24 cellular contexts compared by ENCODE assay signal in genomic region chr12:131617179-131617578, GRCh38.
DNase-seq lines count a peak whose midpoint lies in the region; ATAC-seq, FAIRE-seq and TF ChIP-seq lines count a peak whose summit lies in the region.
"Had no signal": no experiment of that assay in that cellular context is flagged by ENCODE, and none has a peak within 500 bp of the region (broad histone marks: within the 10 kb centered on the region; RNA-seq: fewer than 3 reads in every experiment).

No MANE protein-coding gene starts in this region.

- H3K23ac ChIP-seq in H1 (ENCODE audit: insufficient read length): no peak overlapping the region
- no peak overlapping the region for H3K23ac ChIP-seq in neuronal stem cell (ENCODE audit: low read depth, low read length, poor library complexity)

- H3K9me3 ChIP-seq in K562 (replicated peaks; ENCODE audit: control insufficient read depth, insufficient read depth, low read depth, low read length) (no peaks in the 10 kb centered on the region; the same call in 1 of the 2 replicates), H1 (ENCODE audit: insufficient read depth in 2 of 2, low read depth in 1 of 2, low read length in 1 of 2) (no peaks in the 10 kb centered on the region), neuronal stem cell (replicated peaks in 1 of 2; ENCODE audit: control insufficient read depth in 2 of 2, insufficient read depth in 1 of 2, low read depth in 1 of 2, low read length in 2 of 2) (peaks cover 0 to 2% of the 10 kb centered on the region in 2 donors)
- H3K9me3 ChIP-seq: A549; BE2C; BLaER1 treated with 17β-estradiol and CSF1 and Interleukin-3, amounts not matched to agents 10 nM and 100 nM had no signal

- H3K4me2 ChIP-seq in K562 (ENCODE audit: insufficient read depth, low read length) (no peak overlapping the region), H1 (ENCODE audit: insufficient read depth in 1 of 2, low read depth in 2 of 2, low read length in 2 of 2) (no peak overlapping the region), neuronal stem cell (ENCODE audit: insufficient read depth, low read length, poor library complexity, severe bottlenecking) (no peak overlapping the region)
- H3K4me2 ChIP-seq: A549; BLaER1 treated with 17β-estradiol and CSF1 and Interleukin-3, amounts not matched to agents 10 nM and 100 nM had no signal

- CTCF ChIA-PET in K562 (lab: Yijun Ruan, JAX; ENCODE audit: low intra/inter-chr PET ratio): no interaction called here
- CTCF ChIA-PET in H1 (lab: Charles Lee; ENCODE audit: partially characterized antibody): no interaction called here

- peaks cover 6 to 50% of the 10 kb centered on the region in 2 experiments; a peak in 4 of 5 replicates for H3K4me1 ChIP-seq in K562 (replicated peaks in 1 of 2; ENCODE audit: control insufficient read depth in 2 of 2, insufficient read depth in 2 of 2, low read length in 2 of 2)
- H3K4me1 ChIP-seq in H1 (replicated peaks in 1 of 4; ENCODE audit: control insufficient read depth in 3 of 4, insufficient read depth in 4 of 4, low read length in 3 of 4): peaks cover 8 to 20% (median 14%) of the 10 kb centered on the region in 4 experiments
- H3K4me1 ChIP-seq in neuronal stem cell (ENCODE audit: control insufficient read depth in 2 of 2, insufficient read depth in 1 of 2, low read depth in 1 of 2, low read length in 2 of 2): peaks cover 11 to 30% of the 10 kb centered on the region in 2 donors
- H3K4me1 ChIP-seq: A549, BE2C had no signal

- H3K14ac ChIP-seq in H1 (ENCODE audit: insufficient read length): no peak overlapping the region
- no peak overlapping the region for H3K14ac ChIP-seq in neuronal stem cell (ENCODE audit: low read length)

- H3K79me2 ChIP-seq in K562 (ENCODE audit: control insufficient read depth, insufficient read depth, low read length) (no peaks in the 10 kb centered on the region), H1 (ENCODE audit: control insufficient read depth in 1 of 2, insufficient read depth in 2 of 2, low read length in 2 of 2) (no peaks in the 10 kb centered on the region)

- H2AK5ac ChIP-seq in H1 (ENCODE audit: low read depth, low read length) (no peak overlapping the region), neuronal stem cell (ENCODE audit: low read depth, low read length) (no peak overlapping the region)

- peaks cover 17% of the 10 kb centered on the region for H3K27me3 Mint-ChIP-seq in chondrocyte (ENCODE audit: low read depth)

- H3K36me3 Mint-ChIP-seq in chondrocyte (ENCODE audit: low read depth): no peaks in the 10 kb centered on the region
- H3K36me3 Mint-ChIP-seq: CD14-positive monocyte; CD8-positive, alpha-beta memory T cell had no signal

- POLR2A ChIA-PET in K562 (lab: Yijun Ruan, JAX) (no interaction called here), H1 (lab: Charles Lee; ENCODE audit: partially characterized antibody) (no interaction called here)

- no TSS peak for BruUV-seq in K562 (replicated peaks; lab: Mats Ljungman, UMichigan)

- no peak for FAIRE-seq in K562 (lab: Jason Lieb, UNC)
- no peak for FAIRE-seq in H1 (lab: Jason Lieb, UNC)
- FAIRE-seq: A549, D721Med, GM12878 had no signal

- H2BK5ac ChIP-seq in H1 (ENCODE audit: low read depth, low read length) (peak overlapping the region; percentile 9; the same call in 1 of the 2 replicates), neuronal stem cell (ENCODE audit: low read length) (peak overlapping the region; percentile 58)

- H3K27me3 ChIP-seq in K562 (ENCODE audit: control insufficient read depth in 2 of 2, insufficient read depth in 2 of 2, low read length in 2 of 2) (peaks cover 48 to 63% of the 10 kb centered on the region in 2 experiments), H1 (replicated peaks in 1 of 4; ENCODE audit: control insufficient read depth in 3 of 4, extremely low read depth in 1 of 4, insufficient read depth in 3 of 4, low read length in 3 of 4) (no peaks in the 10 kb centered on the region), neuronal stem cell (ENCODE audit: control insufficient read depth in 3 of 3, insufficient read depth in 3 of 3, low read depth in 1 of 3, low read length in 3 of 3) (no peaks in the 10 kb centered on the region)
- H3K27me3 ChIP-seq: BE2C had no signal

- DNase-seq in K562 (ENCODE audit: extremely low read depth in 1 of 4, low spot score in 3 of 4) (no peak), H1 (ENCODE audit: low read depth in 1 of 2, low spot score in 2 of 2) (no peak), neuronal stem cell (ENCODE audit: low spot score) (no peak), chondrocyte (ENCODE audit: low spot score) (no peak), putamen (ENCODE audit: low spot score) (no peak)
- DNase-seq: 8988T; ACHN; AML-193; CD4-positive, alpha-beta T cell; CD8-positive, alpha-beta memory T cell; DMS 273 treated with DMSO at 0.1 percent for 48 hours; DMS79; EL; GDM1; GOT3; H7; HCEC 1CT had no signal

- H3K4ac ChIP-seq in H1 (replicated peaks; ENCODE audit: insufficient read length, low read depth, low read length) (no peak overlapping the region), neuronal stem cell (ENCODE audit: low read length) (no peak overlapping the region)

- H3K4me3 ChIP-seq in K562: no peak overlapping the region
- H3K4me3 ChIP-seq in H1 (ENCODE audit: extremely low read depth in 1 of 4, insufficient read depth in 2 of 4, low read depth in 3 of 4, low read length in 4 of 4): no peak overlapping the region
- H3K4me3 ChIP-seq in neuronal stem cell (ENCODE audit: low read length in 2 of 2): no peak overlapping the region
- H3K4me3 ChIP-seq: A549; BLaER1 treated with 17β-estradiol and CSF1 and Interleukin-3, amounts not matched to agents 10 nM and 100 nM; GM12878 had no signal

- H4K20me1 ChIP-seq in K562 (replicated peaks; ENCODE audit: control insufficient read depth, insufficient read depth, low read length): peaks cover 6% of the 10 kb centered on the region; the same call in 1 of the 2 replicates
- no peaks in the 10 kb centered on the region for H4K20me1 ChIP-seq in H1 (replicated peaks in 1 of 2; ENCODE audit: control insufficient read depth in 1 of 2, insufficient read depth in 2 of 2, low read length in 2 of 2)

- H3K56ac ChIP-seq in H1 (replicated peaks; ENCODE audit: insufficient read length, low read depth, low read length): no peak overlapping the region

- H3K9me1 ChIP-seq in K562 (ENCODE audit: control insufficient read depth, insufficient read depth, low read length): peaks cover 2% of the 10 kb centered on the region

- no peak overlapping the region for H2BK20ac ChIP-seq in H1 (ENCODE audit: low read length)

- peaks cover 14% of the 10 kb centered on the region for H3K4me1 Mint-ChIP-seq in chondrocyte (ENCODE audit: low read depth)
- H3K4me1 Mint-ChIP-seq: CD8-positive, alpha-beta memory T cell had no signal

- no peak overlapping the region for H4K5ac ChIP-seq in H1 (ENCODE audit: insufficient read length, low read depth, low read length)

- H2BK120ac ChIP-seq in H1 (replicated peaks; ENCODE audit: low read depth, low read length): no peak overlapping the region
- H2BK120ac ChIP-seq in neuronal stem cell (ENCODE audit: low read depth, low read length): no peak overlapping the region

- no peaks in the 10 kb centered on the region for H3K36me3 ChIP-seq in K562 (ENCODE audit: control insufficient read depth, insufficient read depth, low read length)
- H3K36me3 ChIP-seq in H1 (ENCODE audit: control insufficient read depth in 2 of 4, insufficient read depth in 4 of 4, low read length in 3 of 4): no peaks in the 10 kb centered on the region
- peaks cover 0 to 2% of the 10 kb centered on the region in 2 donors for H3K36me3 ChIP-seq in neuronal stem cell (replicated peaks in 1 of 2; ENCODE audit: control insufficient read depth in 2 of 2, insufficient read depth in 2 of 2, low read length in 2 of 2)
- H3K36me3 ChIP-seq: BE2C; BLaER1 treated with 17β-estradiol and CSF1 and Interleukin-3, amounts not matched to agents 10 nM and 100 nM had no signal

- 0 out of 2 replicates have a peak overlapping the region, but pooled peaks have one; percentile 46 for H2BK15ac ChIP-seq in H1 (ENCODE audit: low read length)
- H2BK15ac ChIP-seq in neuronal stem cell (ENCODE audit: low read length): no peak overlapping the region

- H3K9me3 Mint-ChIP-seq in chondrocyte (ENCODE audit: low read depth): no peaks in the 10 kb centered on the region
- H3K9me3 Mint-ChIP-seq: CD4-positive, alpha-beta T cell had no signal

- TF ChIP-seq CTCF in K562 (IDR thresholded peaks at IDR 0.05 in 2 of 3, conservative IDR thresholded peaks at IDR 0.05 in 1 of 3; ENCODE audit: insufficient read depth in 2 of 3, low read depth in 1 of 3, low read length in 3 of 3) (no peak), H1 (IDR thresholded peaks at IDR 0.05; ENCODE audit: control extremely low read depth in 1 of 3, insufficient read depth in 1 of 3, low read depth in 1 of 3, low read length in 3 of 3) (no peak), chondrocyte (IDR thresholded peaks at IDR 0.05) (no peak)

- ATAC-seq in K562: no peak
- no peak for ATAC-seq in HG03095 (IDR thresholded peaks at IDR 0.05; ENCODE audit: unreplicated experiment)
- ATAC-seq: A549, GM12878 had no signal

- TF ChIP-seq POLR2A in K562 (conservative IDR thresholded peaks at IDR 0.05) (no peak), H1 (IDR thresholded peaks at IDR 0.05; ENCODE audit: control extremely low read depth in 1 of 2, low read depth in 2 of 2, low read length in 2 of 2) (no peak)

- H2AFZ ChIP-seq in K562 (ENCODE audit: low read depth, low read length) (no peak overlapping the region), H1 (ENCODE audit: low read length) (no peak overlapping the region), neuronal stem cell (ENCODE audit: low read length) (no peak overlapping the region)

- WGBS in K562 (ENCODE audit: insufficient coverage, low coverage, missing lambda C conversion rate): 7% methylated on average over 8 of the region's 15 CpGs
- 94% methylated on average over 15 of the region's 15 CpGs; no CpG with 5 or more reads in 1 of the 2 experiments for WGBS in H1 (ENCODE audit: extremely low coverage in 1 of 2, insufficient coverage in 1 of 2, insufficient read length in 1 of 2, insufficient replicate concordance in 2 of 2, low coverage in 1 of 2, low lambda C conversion rate in 2 of 2, missing lambda C conversion rate in 1 of 2), 2 experiments
- WGBS in neuronal stem cell (ENCODE audit: extremely low coverage in 2 of 2, insufficient read length in 2 of 2, insufficient replicate concordance in 1 of 2), 2 donors: no CpG with 5 or more reads among the region's 15 CpGs

- H3K18ac ChIP-seq in H1 (ENCODE audit: extremely low read depth, low read length) (no peak overlapping the region), neuronal stem cell (ENCODE audit: low read length) (no peak overlapping the region)

- no peak overlapping the region for H3K27ac ChIP-seq in K562 (ENCODE audit: extremely low read depth, low read depth, low read length)
- H3K27ac ChIP-seq in H1 (ENCODE audit: low read depth, low read length): no peak overlapping the region
- H3K27ac ChIP-seq in neuronal stem cell (replicated peaks; ENCODE audit: low read length): no peak overlapping the region
- H3K27ac ChIP-seq: A549; BLaER1 treated with 17β-estradiol and CSF1 and Interleukin-3, amounts not matched to agents 10 nM and 100 nM had no signal

- no peak overlapping the region for H3K4me3 Mint-ChIP-seq in chondrocyte (ENCODE audit: unreplicated experiment)
- H3K4me3 Mint-ChIP-seq: CD4-positive, alpha-beta T cell; CD8-positive, alpha-beta memory T cell had no signal

- H3K23me2 ChIP-seq in H1 (ENCODE audit: low read depth, low read length): no peaks in the 10 kb centered on the region

- H4K91ac ChIP-seq in H1 (replicated peaks; ENCODE audit: insufficient read length, low read length): no peak overlapping the region
- no peak overlapping the region for H4K91ac ChIP-seq in neuronal stem cell (ENCODE audit: low read depth, low read length, poor library complexity)

- no peaks in the 10 kb centered on the region for H3K79me1 ChIP-seq in H1 (ENCODE audit: low read depth, low read length)
- no peaks in the 10 kb centered on the region for H3K79me1 ChIP-seq in neuronal stem cell (ENCODE audit: low read depth, low read length)

- intact Hi-C loops in K562 (cut with micrococcal nuclease): loop anchor here (5.0 kb wide), 1 partner anchor 215 kb away; no protein-coding TSS in a partner anchor

- H4K8ac ChIP-seq in H1 (ENCODE audit: extremely low read depth, insufficient read depth, low read length) (no peak overlapping the region), neuronal stem cell (ENCODE audit: low read depth, low read length) (no peak overlapping the region)

- in situ Hi-C loops in K562 (cut with MboI): no loop called here

- TF ChIP-seq RAD21 in K562 (CRISPR knock-in tag; conservative IDR thresholded peaks at IDR 0.05 in 1 of 2, IDR thresholded peaks at IDR 0.05 in 1 of 2): no peak
- TF ChIP-seq RAD21 in H1 (IDR thresholded peaks at IDR 0.05 in 1 of 2, conservative IDR thresholded peaks at IDR 0.05 in 1 of 2; ENCODE audit: low read depth in 2 of 2, low read length in 2 of 2): no peak

- no peak overlapping the region; the same call in 1 of the 2 replicates for H2BK12ac ChIP-seq in H1 (ENCODE audit: low read depth, low read length)
- no peak overlapping the region for H2BK12ac ChIP-seq in neuronal stem cell (ENCODE audit: low read length)

- H3K27ac Mint-ChIP-seq in chondrocyte (ENCODE audit: unreplicated experiment): no peak overlapping the region
- H3K27ac Mint-ChIP-seq: CD4-positive, alpha-beta T cell; CD8-positive, alpha-beta memory T cell had no signal

- no peak for TF ChIP-seq EP300 in K562 (IDR thresholded peaks at IDR 0.05; ENCODE audit: low read length)
- TF ChIP-seq EP300 in H1 (IDR thresholded peaks at IDR 0.05; ENCODE audit: borderline replicate concordance in 1 of 2, low read depth in 2 of 2, low read length in 2 of 2): no peak

- no peak overlapping the region for H3K9ac ChIP-seq in K562 (ENCODE audit: insufficient read depth in 1 of 2, low read depth in 2 of 2, low read length in 2 of 2)
- H3K9ac ChIP-seq in H1 (replicated peaks in 1 of 4; ENCODE audit: extremely low read depth in 1 of 4, low read depth in 3 of 4, low read length in 3 of 4): no peak overlapping the region
- H3K9ac ChIP-seq in neuronal stem cell (ENCODE audit: low read depth, low read length, poor library complexity): no peak overlapping the region
- H3K9ac ChIP-seq: BLaER1 treated with 17β-estradiol and CSF1 and Interleukin-3, amounts not matched to agents 10 nM and 100 nM had no signal
